In genomic region chr2:149170911-149171310, GRCh38 we compare ENCODE assay signal across 19 cellular contexts.
DNase-seq lines count a peak whose midpoint lies in the region; ATAC-seq, FAIRE-seq and TF ChIP-seq lines count a peak whose summit lies in the region.
"Had no signal": no experiment of that assay in that cellular context is flagged by ENCODE, and none has a peak within 500 bp of the region (broad histone marks: within the 10 kb centered on the region; RNA-seq: fewer than 3 reads in every experiment).

No MANE protein-coding gene starts in this region.

- no peaks in the 10 kb centered on the region for H3K9me3 Mint-ChIP-seq in mesothelial cell of epicardium
- peaks cover 4% of the 10 kb centered on the region for H3K9me3 Mint-ChIP-seq in CD4-positive, alpha-beta T cell
- H3K9me3 Mint-ChIP-seq in stimulated activated memory B cell treated with anti-CD40 and anti-IgM and Interleukin-4, amounts not matched to agents 10 μg/mL and 1 μg/mL and 100 μg/mL, for 72 hours, result peaks cover 6% of the 10 kb centered on the region

- CTCF ChIA-PET in HEK293 (lab: Yijun Ruan, JAX), result no interaction called here
- CTCF ChIA-PET in K562 (lab: Yijun Ruan, JAX; ENCODE audit: low intra/inter-chr PET ratio), result no interaction called here
- CTCF ChIA-PET in CD4-positive, alpha-beta T cell (lab: Charles Lee), result no interaction called here

- H3K9me3 ChIP-seq in HEK293 (ENCODE audit: control insufficient read depth, insufficient read depth, low read depth, low read length), result no peaks in the 10 kb centered on the region
- H3K9me3 ChIP-seq in K562 (replicated peaks; ENCODE audit: control insufficient read depth, insufficient read depth, low read depth, low read length), result no peaks in the 10 kb centered on the region
- H3K9me3 ChIP-seq in CD4-positive, alpha-beta T cell (ENCODE audit: control insufficient read depth, low read length), result no peaks in the 10 kb centered on the region
- H3K9me3 ChIP-seq: Peyer's patch had no signal

- no peak overlapping the region for H2AFZ ChIP-seq in K562 (ENCODE audit: low read depth, low read length)

- no peak overlapping the region for H3K9ac ChIP-seq in K562 (ENCODE audit: insufficient read depth in 1 of 2, low read depth in 2 of 2, low read length in 2 of 2)

- peaks cover 47% of the 10 kb centered on the region for H3K4me1 Mint-ChIP-seq in mesothelial cell of epicardium
- H3K4me1 Mint-ChIP-seq in CD4-positive, alpha-beta T cell (ENCODE audit: low read depth), result peaks cover 8% of the 10 kb centered on the region
- peaks cover 11% of the 10 kb centered on the region for H3K4me1 Mint-ChIP-seq in stimulated activated memory B cell treated with anti-CD40 and anti-IgM and Interleukin-4, amounts not matched to agents 10 μg/mL and 1 μg/mL and 100 μg/mL, for 72 hours

- no peaks in the 10 kb centered on the region for H3K27me3 Mint-ChIP-seq in mesothelial cell of epicardium (ENCODE audit: low read depth)
- no peaks in the 10 kb centered on the region for H3K27me3 Mint-ChIP-seq in CD4-positive, alpha-beta T cell
- peaks cover 53% of the 10 kb centered on the region for H3K27me3 Mint-ChIP-seq in stimulated activated memory B cell treated with anti-CD40 and anti-IgM and Interleukin-4, amounts not matched to agents 10 μg/mL and 1 μg/mL and 100 μg/mL, for 72 hours

- POLR2A ChIA-PET in HEK293 (lab: Yijun Ruan, JAX), result no interaction called here
- POLR2A ChIA-PET in K562 (lab: Yijun Ruan, JAX), result interaction anchor here (0.7 kb wide), 1 partner anchor 137 kb away, joined by 3 read pairs; no protein-coding TSS in a partner anchor
- POLR2A ChIA-PET in CD4-positive, alpha-beta T cell (lab: Charles Lee), result no interaction called here

- peak overlapping the region; percentile 0 for H3K27ac Mint-ChIP-seq in mesothelial cell of epicardium
- H3K27ac Mint-ChIP-seq in CD4-positive, alpha-beta T cell, result no peak overlapping the region
- no peak overlapping the region for H3K27ac Mint-ChIP-seq in stimulated activated memory B cell treated with anti-CD40 and anti-IgM and Interleukin-4, amounts not matched to agents 10 μg/mL and 1 μg/mL and 100 μg/mL, for 72 hours

- intact Hi-C loops in K562 (cut with micrococcal nuclease), result no loop called here
- intact Hi-C loops in CD4-positive, alpha-beta T cell (cut with DNase I, micrococcal nuclease), result no loop called here

- H3K4me2 ChIP-seq in K562 (ENCODE audit: insufficient read depth, low read length), result no peak overlapping the region

- no peak for TF ChIP-seq EP300 in K562 (IDR thresholded peaks at IDR 0.05; ENCODE audit: low read length)

- no TSS peak for BruUV-seq in K562 (replicated peaks; lab: Mats Ljungman, UMichigan)

- H3K27ac ChIP-seq in HEK293 (ENCODE audit: extremely low read depth, low read depth, low read length), result no peak overlapping the region
- H3K27ac ChIP-seq in K562 (ENCODE audit: extremely low read depth, low read depth, low read length), result no peak overlapping the region
- H3K27ac ChIP-seq in skin epidermis, result peak overlapping the region in 12 of 21 experiments; percentile 19 to 83 (median 59)
- H3K27ac ChIP-seq in CD4-positive, alpha-beta T cell (ENCODE audit: low read depth, low read length), result no peak overlapping the region
- H3K27ac ChIP-seq: C4-2B, Peyer's patch had no signal

- DNase-seq in K562 (ENCODE audit: extremely low read depth in 1 of 4, low spot score in 3 of 4) (peak in 1 of 4 experiments; percentile 10), mesothelial cell of epicardium (ENCODE audit: low spot score in 2 of 2, unreplicated experiment in 2 of 2) (no peak), NCI-H146 treated with DMSO at 0.1 percent for 48 hours (lab: John Stamatoyannopoulos, UW; ENCODE audit: unreplicated experiment) (no peak)
- no peak for DNase-seq in CD4-positive, alpha-beta T cell
- DNase-seq: EL, GF-D8, H7, Kasumi-1, NCI-H1417, NCI-H187, NCI-H2107, NCI-H748 treated with DMSO at 0.1 percent for 48 hours, Peyer's patch had no signal

- H3K79me2 ChIP-seq in K562 (ENCODE audit: control insufficient read depth, insufficient read depth, low read length), result no peaks in the 10 kb centered on the region

- no peaks in the 10 kb centered on the region for H3K27me3 ChIP-seq in K562 (ENCODE audit: control insufficient read depth in 2 of 2, insufficient read depth in 2 of 2, low read length in 2 of 2)
- no peaks in the 10 kb centered on the region for H3K27me3 ChIP-seq in CD4-positive, alpha-beta T cell (ENCODE audit: control insufficient read depth, insufficient read depth, low read length)
- H3K27me3 ChIP-seq: Peyer's patch had no signal

- no peak overlapping the region for H3K4me3 ChIP-seq in HEK293 (ENCODE audit: low read depth, low read length)
- H3K4me3 ChIP-seq in K562, result no peak overlapping the region
- no peak overlapping the region for H3K4me3 ChIP-seq in skin epidermis
- H3K4me3 ChIP-seq: Peyer's patch had no signal

- H3K4me1 ChIP-seq in HEK293 (ENCODE audit: control insufficient read depth, insufficient read depth, low read length), result no peaks in the 10 kb centered on the region
- H3K4me1 ChIP-seq in K562 (replicated peaks in 1 of 2; ENCODE audit: control insufficient read depth in 2 of 2, insufficient read depth in 2 of 2, low read length in 2 of 2), result no peaks in the 10 kb centered on the region
- H3K4me1 ChIP-seq: Peyer's patch had no signal

- H4K20me1 ChIP-seq in K562 (replicated peaks; ENCODE audit: control insufficient read depth, insufficient read depth, low read length), result no peaks in the 10 kb centered on the region

- TF ChIP-seq RAD21 in K562 (CRISPR knock-in tag; conservative IDR thresholded peaks at IDR 0.05 in 1 of 2, IDR thresholded peaks at IDR 0.05 in 1 of 2), result no peak

- no peaks in the 10 kb centered on the region for H3K9me1 ChIP-seq in K562 (ENCODE audit: control insufficient read depth, insufficient read depth, low read length)

- in situ Hi-C loops in K562 (cut with MboI), result no loop called here

- ATAC-seq in K562, result no peak
- ATAC-seq in GM21526 (IDR thresholded peaks at IDR 0.05; ENCODE audit: low FRiP score, unreplicated experiment), result no peak
- no peak for ATAC-seq in CD4-positive, alpha-beta T cell (ENCODE audit: poor library complexity)
- ATAC-seq in stimulated activated memory B cell treated with anti-CD40 and anti-IgM and Interleukin-4, amounts not matched to agents 10 μg/mL and 1 μg/mL and 100 μg/mL, for 72 hours, result no peak

- H3K36me3 ChIP-seq in HEK293 (ENCODE audit: control insufficient read depth in 2 of 2, insufficient read depth in 1 of 2, low read length in 2 of 2), result no peaks in the 10 kb centered on the region
- no peaks in the 10 kb centered on the region for H3K36me3 ChIP-seq in K562 (ENCODE audit: control insufficient read depth, insufficient read depth, low read length)
- H3K36me3 ChIP-seq: Peyer's patch had no signal

- FAIRE-seq in K562 (lab: Jason Lieb, UNC), result no peak
- FAIRE-seq: A204.1 had no signal

- no peak for TF ChIP-seq POLR2A in K562 (conservative IDR thresholded peaks at IDR 0.05)

- no peak overlapping the region for H3K4me3 Mint-ChIP-seq in mesothelial cell of epicardium
- H3K4me3 Mint-ChIP-seq in CD4-positive, alpha-beta T cell, result no peak overlapping the region
- H3K4me3 Mint-ChIP-seq in stimulated activated memory B cell treated with anti-CD40 and anti-IgM and Interleukin-4, amounts not matched to agents 10 μg/mL and 1 μg/mL and 100 μg/mL, for 72 hours, result no peak overlapping the region

- no peak for TF ChIP-seq CTCF in HEK293 (tag by site-specific recombination; IDR thresholded peaks at IDR 0.05)
- no peak for TF ChIP-seq CTCF in K562 (IDR thresholded peaks at IDR 0.05 in 2 of 3, conservative IDR thresholded peaks at IDR 0.05 in 1 of 3; ENCODE audit: insufficient read depth in 2 of 3, low read depth in 1 of 3, low read length in 3 of 3)
- TF ChIP-seq CTCF in mesothelial cell of epicardium (IDR thresholded peaks at IDR 0.05; ENCODE audit: unreplicated experiment), result no peak
- TF ChIP-seq CTCF in CD4-positive, alpha-beta T cell (IDR thresholded peaks at IDR 0.05), result no peak

- WGBS in K562 (ENCODE audit: insufficient coverage, low coverage, missing lambda C conversion rate), result 1% methylated on average over 3 of the region's 3 CpGs

- H3K36me3 Mint-ChIP-seq in mesothelial cell of epicardium, result peaks cover 2% of the 10 kb centered on the region
- H3K36me3 Mint-ChIP-seq in CD4-positive, alpha-beta T cell (ENCODE audit: low read depth), result no peaks in the 10 kb centered on the region
- peaks cover 9% of the 10 kb centered on the region for H3K36me3 Mint-ChIP-seq in stimulated activated memory B cell treated with anti-CD40 and anti-IgM and Interleukin-4, amounts not matched to agents 10 μg/mL and 1 μg/mL and 100 μg/mL, for 72 hours

TF ChIP-seq in HEK293, 187 proteins besides CTCF, POLR2A, EP300 and RAD21:
- TF ChIP-seq ZNF248 (tag by site-specific recombination; IDR thresholded peaks at IDR 0.05) (no peak), ZIC2 (tag by site-specific recombination; IDR thresholded peaks at IDR 0.05) (no peak), ZNF335 (tag by site-specific recombination; conservative IDR thresholded peaks at IDR 0.05) (0 out of 2 replicates have a peak, but pooled peaks have one; percentile 35)

TF ChIP-seq in K562, 482 proteins besides CTCF, POLR2A, EP300 and RAD21 (continues in another document):
- TF ChIP-seq CBFA2T3 (IDR thresholded peaks at IDR 0.05), result peak; percentile 42
- TF ChIP-seq EWSR1 (IDR thresholded peaks at IDR 0.05; ENCODE audit: borderline replicate concordance, low read depth, partially characterized antibody), result no peak
- TF ChIP-seq ZBTB11 (CRISPR knock-in tag; IDR thresholded peaks at IDR 0.05), result no peak
- no peak for TF ChIP-seq ZNF347 (CRISPR knock-in tag; IDR thresholded peaks at IDR 0.05; ENCODE audit: low read depth)
- no peak for TF ChIP-seq NFE2 (IDR thresholded peaks at IDR 0.05; ENCODE audit: low read depth)

Comparison
In these comparisons a context has a peak if more than half of its experiments do, and no peak if none do; other contexts are left out.
1. H3K27ac ChIP-seq: peak in skin epidermis (12 of 21); none in HEK293 (single experiment), K562 (single experiment) and CD4-positive, alpha-beta T cell (single experiment).